ENCODE assay signal across 8 cellular contexts in the genomic region with DNA sequence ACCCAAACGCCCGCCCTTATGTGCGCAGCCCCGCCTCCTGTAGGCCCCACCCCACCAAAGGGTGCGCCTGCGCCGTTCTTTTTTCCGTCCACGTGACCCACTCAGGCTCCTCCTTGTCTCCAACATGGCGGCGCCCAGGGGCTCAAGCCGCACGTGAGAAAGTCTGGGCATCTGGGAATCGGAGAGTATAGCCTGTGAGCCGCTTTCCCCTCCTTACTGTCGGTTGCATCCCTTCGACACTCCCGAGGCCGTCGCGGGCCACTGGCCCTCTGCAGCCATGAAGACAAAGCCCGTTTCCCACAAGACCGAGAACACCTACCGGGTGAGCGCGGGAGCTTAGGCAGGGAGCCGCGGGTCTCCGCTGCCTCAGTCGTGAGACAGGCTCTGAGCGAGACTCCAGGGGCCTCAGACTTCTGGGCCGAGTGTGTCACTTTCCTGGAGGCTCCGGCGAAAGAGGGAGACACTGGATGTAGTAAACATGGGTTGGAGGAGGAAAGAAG. TPM values are rescaled to one million over a fixed set of nuclear protein-coding genes. Genes with fewer than 3 reads are reported as not detected.
DNase-seq lines count a peak whose midpoint lies in the region; ATAC-seq and TF ChIP-seq lines count a peak whose summit lies in the region.

A gene (plus strand): TSS at position 100 of the 500 bp plus-strand sequence. CDS start 178 bp downstream, at position 278.

- peak within 1 kb of the TSS; percentile 90 for H3K4me3 Mint-ChIP-seq in activated naive CD4-positive, alpha-beta T cell treated with anti-CD3 and anti-CD28 coated beads, Interleukin-2, amount 10 ng/mL, durations not matched to agents 7 days and 5 days

- TF ChIP-seq RAD21 in SK-N-SH (IDR thresholded peaks at IDR 0.05; ENCODE audit: low read length): no peak

- TF ChIP-seq POLR2A in NB4 (IDR thresholded peaks at IDR 0.05; ENCODE audit: extremely low read depth, insufficient read length) (peak; percentile 37), suprapubic skin (IDR thresholded peaks at IDR 0.05) (no peak)

- peaks cover 15% of the 10 kb centered on the region for H3K4me1 Mint-ChIP-seq in activated naive CD4-positive, alpha-beta T cell treated with anti-CD3 and anti-CD28 coated beads, Interleukin-2, amount 10 ng/mL, durations not matched to agents 7 days and 5 days

- DNase-seq in GM10248 (ENCODE audit: extremely low spot score): peak; percentile 93
- peak; percentile 94 for DNase-seq in NB4 (ENCODE audit: low read depth)
- DNase-seq in SK-N-SH: peak; percentile 90
- peak; percentile 94 for DNase-seq in activated naive CD4-positive, alpha-beta T cell treated with anti-CD3 and anti-CD28 coated beads, Interleukin-2, amount 10 ng/mL, durations not matched to agents 7 days and 5 days
- peak; percentile 91 for DNase-seq in globus pallidus (ENCODE audit: low spot score)
- DNase-seq in occipital lobe (lab: John Stamatoyannopoulos, UW): peak; percentile 92
- peak; percentile 96 for DNase-seq in suprapubic skin (ENCODE audit: low spot score in 2 of 2)

- peak within 1 kb of the TSS; percentile 71 for H3K9ac ChIP-seq in SK-N-SH

- H3K36me3 Mint-ChIP-seq in activated naive CD4-positive, alpha-beta T cell treated with anti-CD3 and anti-CD28 coated beads, Interleukin-2, amount 10 ng/mL, durations not matched to agents 7 days and 5 days: peaks cover 2% of the 10 kb centered on the region

- H3K27me3 ChIP-seq in SK-N-SH (ENCODE audit: insufficient read depth) (no peaks in the 10 kb centered on the region; the same call in 1 of the 2 replicates), suprapubic skin (no peaks in the 10 kb centered on the region)

- TF ChIP-seq EP300 in SK-N-SH (IDR thresholded peaks at IDR 0.05; ENCODE audit: borderline replicate concordance in 1 of 2, low read depth in 1 of 2, low read length in 1 of 2) (no peak), suprapubic skin (IDR thresholded peaks at IDR 0.05) (no peak)

- peak; percentile 100 for ATAC-seq in HG02571 (IDR thresholded peaks at IDR 0.05; ENCODE audit: unreplicated experiment)

- peak within 1 kb of the TSS; percentile 73 for H3K27ac Mint-ChIP-seq in activated naive CD4-positive, alpha-beta T cell treated with anti-CD3 and anti-CD28 coated beads, Interleukin-2, amount 10 ng/mL, durations not matched to agents 7 days and 5 days

- H4K20me1 ChIP-seq in SK-N-SH (ENCODE audit: insufficient read depth): no peaks in the 10 kb centered on the region

- H3K27me3 Mint-ChIP-seq in activated naive CD4-positive, alpha-beta T cell treated with anti-CD3 and anti-CD28 coated beads, Interleukin-2, amount 10 ng/mL, durations not matched to agents 7 days and 5 days: peaks cover 19% of the 10 kb centered on the region

- POLR2A ChIA-PET in GM10248 (lab: Yijun Ruan, JAX) (no interaction called here), SK-N-SH (lab: Yijun Ruan, JAX) (no interaction called here)

- H3K79me2 ChIP-seq in SK-N-SH (ENCODE audit: insufficient read depth): peaks cover 14% of the 10 kb centered on the region

- H2AFZ ChIP-seq in SK-N-SH (ENCODE audit: low read depth): peak within 1 kb of the TSS; percentile 99

- H3K4me1 ChIP-seq in SK-N-SH (ENCODE audit: control insufficient read depth in 1 of 2, insufficient read depth in 2 of 2, low read depth in 1 of 2, low read length in 1 of 2) (no peaks in the 10 kb centered on the region; a peak in 1 of 4 replicates), suprapubic skin (peaks cover 11% of the 10 kb centered on the region)

- no peaks in the 10 kb centered on the region for H3K9me2 ChIP-seq in SK-N-SH

- H3F3A ChIP-seq in SK-N-SH (replicated peaks; ENCODE audit: insufficient read depth): no peaks in the 10 kb centered on the region

- H3K4me2 ChIP-seq in SK-N-SH: peak within 1 kb of the TSS; percentile 80

- H3K9me3 Mint-ChIP-seq in activated naive CD4-positive, alpha-beta T cell treated with anti-CD3 and anti-CD28 coated beads, Interleukin-2, amount 10 ng/mL, durations not matched to agents 7 days and 5 days: no peaks in the 10 kb centered on the region

- no peak for TF ChIP-seq CTCF in GM10248 (IDR thresholded peaks at IDR 0.05; ENCODE audit: control extremely low read depth, extremely low read depth, low read depth, missing control alignments)
- TF ChIP-seq CTCF in NB4 (IDR thresholded peaks at IDR 0.05; ENCODE audit: low read depth, low read length): no peak
- no peak for TF ChIP-seq CTCF in SK-N-SH (IDR thresholded peaks at IDR 0.05)
- no peak for TF ChIP-seq CTCF in suprapubic skin (IDR thresholded peaks at IDR 0.05)

- H3K27ac ChIP-seq in SK-N-SH (ENCODE audit: low read depth in 2 of 2, low read length in 1 of 2) (0 out of 4 replicates have a peak within 1 kb of the TSS, but pooled peaks of 1 of the 2 experiments have one; percentile 8), suprapubic skin (no peak within 1 kb of the TSS)

- 0% methylated on average over 33 of the region's 34 CpGs for WGBS in SK-N-SH (ENCODE audit: low lambda C conversion rate)
- WGBS in suprapubic skin: 0% methylated on average over 27 of the region's 34 CpGs

- H3K9me3 ChIP-seq in SK-N-SH (no peaks in the 10 kb centered on the region), suprapubic skin (no peaks in the 10 kb centered on the region)

- H3K4me3 ChIP-seq in NB4 (ENCODE audit: low read depth, low read length): peak within 1 kb of the TSS; percentile 97
- H3K4me3 ChIP-seq in SK-N-SH (ENCODE audit: low read depth in 2 of 2, low read length in 1 of 2): peak within 1 kb of the TSS; percentile 89 to 100
- peak within 1 kb of the TSS; percentile 97 for H3K4me3 ChIP-seq in suprapubic skin

- H3K36me3 ChIP-seq in SK-N-SH (replicated peaks in 1 of 2; ENCODE audit: control insufficient read depth in 1 of 2, insufficient read depth in 2 of 2, low read length in 1 of 2) (peaks cover 7 to 24% of the 10 kb centered on the region in 2 experiments), suprapubic skin (peaks cover 8% of the 10 kb centered on the region)

- CTCF ChIA-PET in GM10248 (lab: Yijun Ruan, JAX) (interaction anchor here (1.5 to 2.1 kb wide), 4 partner anchors 10 to 20 kb away, joined by 3 to 6 read pairs (median 4); no protein-coding TSS in a partner anchor), SK-N-SH (lab: Yijun Ruan, JAX) (interaction anchor here (1.2 kb wide), 1 partner anchor 43 kb away, joined by 3 read pairs; no protein-coding TSS in a partner anchor)
- CTCF ChIA-PET in activated naive CD4-positive, alpha-beta T cell treated with anti-CD3 and anti-CD28 coated beads, Interleukin-2, amount 10 ng/mL, durations not matched to agents 7 days and 5 days (lab: Charles Lee): no interaction called here

TF ChIP-seq in SK-N-SH, 30 proteins besides CTCF, POLR2A, EP300 and RAD21 (continues in another document):
- TF ChIP-seq SMC3 (IDR thresholded peaks at IDR 0.05; ENCODE audit: low read depth, low read length) (no peak), GATA2 (CRISPR knock-in tag; IDR thresholded peaks at IDR 0.05) (no peak), JUND (IDR thresholded peaks at IDR 0.05) (no peak), TAF1 (IDR thresholded peaks at IDR 0.05; ENCODE audit: borderline replicate concordance, low read depth, low read length) (peak; percentile 70), SIN3A (IDR thresholded peaks at IDR 0.05; ENCODE audit: borderline replicate concordance, low read depth, low read length) (peak; percentile 100), MEF2A (IDR thresholded peaks at IDR 0.05; ENCODE audit: borderline replicate concordance, low read depth) (no peak), POLR2AphosphoS5 (IDR thresholded peaks at IDR 0.05; ENCODE audit: low read depth, low read length) (peak; percentile 59; the same call in 1 of the 2 replicates), NRF1 (IDR thresholded peaks at IDR 0.05; ENCODE audit: low read depth, low read length) (peak; percentile 85), NFIC (IDR thresholded peaks at IDR 0.05; ENCODE audit: borderline replicate concordance) (no peak), CHD2 (IDR thresholded peaks at IDR 0.05; ENCODE audit: low read length, partially characterized antibody) (no peak), EZH2phosphoT487 (IDR thresholded peaks at IDR 0.05; ENCODE audit: borderline replicate concordance, low read depth) (no peak), MXI1 (IDR thresholded peaks at IDR 0.05; ENCODE audit: low read depth, low read length) (peak; percentile 100), FOXJ3 (CRISPR knock-in tag; IDR thresholded peaks at IDR 0.05) (no peak)
- TF ChIP-seq, protein P1, sequence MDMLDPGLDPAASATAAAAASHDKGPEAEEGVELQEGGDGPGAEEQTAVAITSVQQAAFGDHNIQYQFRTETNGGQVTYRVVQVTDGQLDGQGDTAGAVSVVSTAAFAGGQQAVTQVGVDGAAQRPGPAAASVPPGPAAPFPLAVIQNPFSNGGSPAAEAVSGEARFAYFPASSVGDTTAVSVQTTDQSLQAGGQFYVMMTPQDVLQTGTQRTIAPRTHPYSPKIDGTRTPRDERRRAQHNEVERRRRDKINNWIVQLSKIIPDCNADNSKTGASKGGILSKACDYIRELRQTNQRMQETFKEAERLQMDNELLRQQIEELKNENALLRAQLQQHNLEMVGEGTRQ (IDR thresholded peaks at IDR 0.05; ENCODE audit: borderline replicate concordance, low read depth, low read length): peak; percentile 85
- TF ChIP-seq, protein P2, sequence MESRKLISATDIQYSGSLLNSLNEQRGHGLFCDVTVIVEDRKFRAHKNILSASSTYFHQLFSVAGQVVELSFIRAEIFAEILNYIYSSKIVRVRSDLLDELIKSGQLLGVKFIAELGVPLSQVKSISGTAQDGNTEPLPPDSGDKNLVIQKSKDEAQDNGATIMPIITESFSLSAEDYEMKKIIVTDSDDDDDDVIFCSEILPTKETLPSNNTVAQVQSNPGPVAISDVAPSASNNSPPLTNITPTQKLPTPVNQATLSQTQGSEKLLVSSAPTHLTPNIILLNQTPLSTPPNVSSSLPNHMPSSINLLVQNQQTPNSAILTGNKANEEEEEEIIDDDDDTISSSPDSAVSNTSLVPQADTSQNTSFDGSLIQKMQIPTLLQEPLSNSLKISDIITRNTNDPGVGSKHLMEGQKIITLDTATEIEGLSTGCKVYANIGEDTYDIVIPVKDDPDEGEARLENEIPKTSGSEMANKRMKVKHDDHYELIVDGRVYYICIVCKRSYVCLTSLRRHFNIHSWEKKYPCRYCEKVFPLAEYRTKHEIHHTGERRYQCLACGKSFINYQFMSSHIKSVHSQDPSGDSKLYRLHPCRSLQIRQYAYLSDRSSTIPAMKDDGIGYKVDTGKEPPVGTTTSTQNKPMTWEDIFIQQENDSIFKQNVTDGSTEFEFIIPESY (IDR thresholded peaks at IDR 0.05; ENCODE audit: borderline replicate concordance, low read depth): no peak
- TF ChIP-seq, protein P3, sequence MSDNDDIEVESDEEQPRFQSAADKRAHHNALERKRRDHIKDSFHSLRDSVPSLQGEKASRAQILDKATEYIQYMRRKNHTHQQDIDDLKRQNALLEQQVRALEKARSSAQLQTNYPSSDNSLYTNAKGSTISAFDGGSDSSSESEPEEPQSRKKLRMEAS (IDR thresholded peaks at IDR 0.05; ENCODE audit: low read depth): peak; percentile 100

RNA-seq across cellular contexts. Expression of the gene that starts here (rescaled TPM):
- polyA plus RNA-seq in SK-N-SH (2012; rRNA removed): 5.7 and 7.3 TPM in 2 replicates
- polyA plus RNA-seq in SK-N-SH (2012; cell fraction: cytosol; rRNA removed): 6.9 and 7.2 TPM in 2 replicates
- 5.4 and 9.9 TPM in 2 replicates for polyA plus RNA-seq in SK-N-SH (2012; cell fraction: nucleus; rRNA removed)
- total RNA-seq in occipital lobe (19.7 TPM), suprapubic skin (10 to 100 TPM; 11.2 to 18.8 (median 12.4) TPM)
